Comparison of ENCODE assay signal across 16 cellular contexts in genomic region chr7:22319424-22320403, GRCh38. TPM values are rescaled to one million over a fixed set of nuclear protein-coding genes. Genes with fewer than 3 reads are reported as not detected.
DNase-seq lines count a peak whose midpoint lies in the region; ATAC-seq lines count a peak whose summit lies in the region.
"Had no signal": no experiment of that assay in that cellular context is flagged by ENCODE, and none has a peak within 500 bp of the region (broad histone marks: within the 10 kb centered on the region; RNA-seq: fewer than 3 reads in every experiment).

No MANE protein-coding gene starts in this region.

- no peaks in the 10 kb centered on the region for H3K9me3 Mint-ChIP-seq in activated CD4-positive, alpha-beta memory T cell treated with anti-CD3 and anti-CD28 coated beads for 36 hours

- no peaks in the 10 kb centered on the region for H3K4me1 Mint-ChIP-seq in activated CD4-positive, alpha-beta memory T cell treated with anti-CD3 and anti-CD28 coated beads for 36 hours (ENCODE audit: low read depth)

- H3K36me3 ChIP-seq in iPS-20b (ENCODE audit: insufficient read depth, low read depth, low read length): peaks cover 4% of the 10 kb centered on the region; the same call in 1 of the 2 replicates
- H3K36me3 ChIP-seq: breast epithelium, thyroid gland had no signal

- peak overlapping the region; percentile 25; the same call in 1 of the 2 replicates for H3K9ac ChIP-seq in iPS-20b (ENCODE audit: low read depth, low read length)

- POLR2A ChIA-PET in activated CD4-positive, alpha-beta memory T cell treated with anti-CD3 and anti-CD28 coated beads for 36 hours (lab: Charles Lee): no interaction called here

- H3K27me3 Mint-ChIP-seq in activated CD4-positive, alpha-beta memory T cell treated with anti-CD3 and anti-CD28 coated beads for 36 hours: no peaks in the 10 kb centered on the region

- DNase-seq in COLO668 (lab: John Stamatoyannopoulos, UW; ENCODE audit: unreplicated experiment) (peak; percentile 70), NCI-H1436 treated with DMSO at 0.1 percent for 48 hours (lab: John Stamatoyannopoulos, UW) (peak; percentile 64), NCI-H526 (lab: John Stamatoyannopoulos, UW) (peak; percentile 72 to 85), anterior cingulate cortex (lab: John Stamatoyannopoulos, UW) (no peak)
- DNase-seq in activated CD4-positive, alpha-beta memory T cell treated with anti-CD3 and anti-CD28 coated beads for 36 hours: no peak
- no peak for DNase-seq in activated effector memory CD4-positive, alpha-beta T cell treated with Interleukin-2 at 50 U/mL for 16 hours
- DNase-seq: activated effector memory CD4-positive, alpha-beta T cell treated with anti-CD3 and anti-CD28 coated beads, Interleukin-2, amount 50 U/mL, for 16 hours; GDM1; MV-4-11 had no signal

- no peaks in the 10 kb centered on the region for H3K9me3 ChIP-seq in iPS-20b (ENCODE audit: insufficient read depth, low read depth, low read length)
- H3K9me3 ChIP-seq: breast epithelium, thyroid gland had no signal

- CTCF ChIA-PET in activated CD4-positive, alpha-beta memory T cell treated with anti-CD3 and anti-CD28 coated beads for 36 hours (lab: Charles Lee): no interaction called here

- H3K4me3 ChIP-seq in iPS-20b (ENCODE audit: low read length): no peak overlapping the region
- H3K4me3 ChIP-seq: breast epithelium, SK-N-MC, thyroid gland had no signal

- no peaks in the 10 kb centered on the region for H3K36me3 Mint-ChIP-seq in activated CD4-positive, alpha-beta memory T cell treated with anti-CD3 and anti-CD28 coated beads for 36 hours

- peaks cover 10% of the 10 kb centered on the region; the same call in 1 of the 2 replicates for H3K4me1 ChIP-seq in iPS-20b (ENCODE audit: insufficient read depth, low read length)
- H3K4me1 ChIP-seq: breast epithelium had no signal

- peak overlapping the region; percentile 28 for H3K27ac ChIP-seq in iPS-20b (ENCODE audit: low read length)
- H3K27ac ChIP-seq: breast epithelium, epithelial cell of prostate, SK-N-MC, thyroid gland had no signal

- no peak overlapping the region for H3K27ac Mint-ChIP-seq in activated CD4-positive, alpha-beta memory T cell treated with anti-CD3 and anti-CD28 coated beads for 36 hours

- no peaks in the 10 kb centered on the region for H3K27me3 ChIP-seq in iPS-20b (ENCODE audit: insufficient read depth, low read length)
- H3K27me3 ChIP-seq: breast epithelium, thyroid gland had no signal

- ATAC-seq in GM21825 (IDR thresholded peaks at IDR 0.05; ENCODE audit: unreplicated experiment): no peak
- ATAC-seq: activated CD4-positive, CD25-positive, alpha-beta regulatory T cell treated with anti-CD3 and anti-CD28 coated beads, Interleukin-2, amount 50 U/mL, for 24 hours had no signal

- H3K4me3 Mint-ChIP-seq in activated CD4-positive, alpha-beta memory T cell treated with anti-CD3 and anti-CD28 coated beads for 36 hours: no peak overlapping the region

- intact Hi-C loops in activated CD4-positive, alpha-beta memory T cell treated with anti-CD3 and anti-CD28 coated beads for 36 hours (cut with micrococcal nuclease): no loop called here

RNA-seq across cellular contexts. Expression of gene RAPGEF5, which starts 37.2 kb away (rescaled TPM):
- under 1 TPM; 0.27 to 0.29 TPM for total RNA-seq in activated CD4-positive, alpha-beta memory T cell treated with anti-CD3 and anti-CD28 coated beads for 36 hours

Comparison
In these comparisons a context has a peak if more than half of its experiments do, and no peak if none do; other contexts are left out.
1. DNase-seq: peak in COLO668 (single experiment), NCI-H1436 treated with DMSO at 0.1 percent for 48 hours (single experiment) and NCI-H526 (2 of 2); none in activated CD4-positive, alpha-beta memory T cell treated with anti-CD3 and anti-CD28 coated beads for 36 hours (single experiment), anterior cingulate cortex (0 of 58) and activated effector memory CD4-positive, alpha-beta T cell treated with Interleukin-2 at 50 U/mL for 16 hours (single experiment).